Comparison of ENCODE assay signal across 16 cellular contexts in genomic region chr14:76985021-76985420, GRCh38. TPM values are rescaled to one million over a fixed set of nuclear protein-coding genes. Genes with fewer than 3 reads are reported as not detected.
DNase-seq lines count a peak whose midpoint lies in the region; ATAC-seq and TF ChIP-seq lines count a peak whose summit lies in the region.
"Had no signal": no experiment of that assay in that cellular context is flagged by ENCODE, and none has a peak within 500 bp of the region (broad histone marks: within the 10 kb centered on the region; RNA-seq: fewer than 3 reads in every experiment).

No MANE protein-coding gene starts in this region.

- no peak for ATAC-seq in HG03196 (IDR thresholded peaks at IDR 0.05; ENCODE audit: unreplicated experiment)

- H3K4me3 Mint-ChIP-seq in progenitor cell of endocrine pancreas (ENCODE audit: low read depth): no peak overlapping the region
- H3K4me3 Mint-ChIP-seq in T-helper 2 cell treated with Interferon-gamma antibody and Interleukin-4, amounts not matched to agents 5 μg/mL and 100 μg/mL, for 36 hours: no peak overlapping the region
- H3K4me3 Mint-ChIP-seq: activated naive CD4-positive, alpha-beta T cell treated with anti-CD3 and anti-CD28 coated beads for 36 hours; stimulated activated naive CD8-positive, alpha-beta T cell treated with anti-CD3 and anti-CD28 coated beads, Interleukin-15, Interleukin-2, amounts not matched to agents 100 ng/mL and 50 ng/mL, for 24 hours had no signal

- no peaks in the 10 kb centered on the region for H3K36me3 Mint-ChIP-seq in progenitor cell of endocrine pancreas (ENCODE audit: insufficient read depth)
- H3K36me3 Mint-ChIP-seq in T-helper 2 cell treated with Interferon-gamma antibody and Interleukin-4, amounts not matched to agents 5 μg/mL and 100 μg/mL, for 36 hours (ENCODE audit: low read depth): peaks cover 2% of the 10 kb centered on the region

- H3K27me3 Mint-ChIP-seq in progenitor cell of endocrine pancreas: no peaks in the 10 kb centered on the region
- H3K27me3 Mint-ChIP-seq in T-helper 2 cell treated with Interferon-gamma antibody and Interleukin-4, amounts not matched to agents 5 μg/mL and 100 μg/mL, for 36 hours (ENCODE audit: low read depth): no peaks in the 10 kb centered on the region
- H3K27me3 Mint-ChIP-seq: stimulated activated naive CD8-positive, alpha-beta T cell treated with anti-CD3 and anti-CD28 coated beads, Interleukin-15, Interleukin-2, amounts not matched to agents 100 ng/mL and 50 ng/mL, for 24 hours had no signal

- H3K9me3 Mint-ChIP-seq in progenitor cell of endocrine pancreas (ENCODE audit: low read depth): peaks cover 7% of the 10 kb centered on the region
- H3K9me3 Mint-ChIP-seq in T-helper 2 cell treated with Interferon-gamma antibody and Interleukin-4, amounts not matched to agents 5 μg/mL and 100 μg/mL, for 36 hours: peaks cover 11% of the 10 kb centered on the region

- peak; percentile 92 for DNase-seq in EH (ENCODE audit: low read depth)
- DNase-seq in SK-MEL-5 (ENCODE audit: low read depth, low spot score): peak; percentile 96
- peak; percentile 58 for DNase-seq in glomerular visceral epithelial cell (ENCODE audit: extremely low spot score)
- no peak for DNase-seq in progenitor cell of endocrine pancreas (ENCODE audit: low spot score, unreplicated experiment)
- DNase-seq in hypothalamus (lab: John Stamatoyannopoulos, UW): no peak
- no peak for DNase-seq in GOT3 (lab: John Stamatoyannopoulos, UW)
- DNase-seq in T-helper 2 cell treated with Interferon-gamma antibody and Interleukin-4, amounts not matched to agents 5 μg/mL and 100 μg/mL, for 36 hours (ENCODE audit: low spot score): no peak
- DNase-seq: activated naive CD4-positive, alpha-beta T cell treated with anti-CD3 and anti-CD28 coated beads for 36 hours; DMS 273 treated with DMSO at 0.1 percent for 48 hours; KG1; NCI-H1092 treated with DMSO at 0.1 percent for 48 hours; NCI-H2171; occipital lobe; T-helper 2 cell had no signal

- H3K4me1 Mint-ChIP-seq in progenitor cell of endocrine pancreas (ENCODE audit: low read depth): peaks cover 17% of the 10 kb centered on the region
- H3K4me1 Mint-ChIP-seq in T-helper 2 cell treated with Interferon-gamma antibody and Interleukin-4, amounts not matched to agents 5 μg/mL and 100 μg/mL, for 36 hours (ENCODE audit: low read depth): peaks cover 21% of the 10 kb centered on the region

- in situ Hi-C loops in SK-MEL-5 (cut with HindIII; ENCODE audit: low pct_unique_long_range_greater_than_20kb, low sequenced_read_pairs): no loop called here

- peak overlapping the region; percentile 88 for H3K27ac Mint-ChIP-seq in progenitor cell of endocrine pancreas
- no peak overlapping the region for H3K27ac Mint-ChIP-seq in T-helper 2 cell treated with Interferon-gamma antibody and Interleukin-4, amounts not matched to agents 5 μg/mL and 100 μg/mL, for 36 hours
- H3K27ac Mint-ChIP-seq: activated naive CD4-positive, alpha-beta T cell treated with anti-CD3 and anti-CD28 coated beads for 36 hours; stimulated activated naive CD8-positive, alpha-beta T cell treated with anti-CD3 and anti-CD28 coated beads, Interleukin-15, Interleukin-2, amounts not matched to agents 100 ng/mL and 50 ng/mL, for 24 hours had no signal

- TF ChIP-seq CTCF in progenitor cell of endocrine pancreas (IDR thresholded peaks at IDR 0.05; ENCODE audit: unreplicated experiment): no peak

RNA-seq across cellular contexts. Expression of gene IRF2BPL, which starts 43.5 kb away (rescaled TPM):
- total RNA-seq in SK-MEL-5 (2014; rRNA removed; shearing (Covaris generic)): 27.2 and 28.7 TPM in 2 replicates
- 52.2 and 59.2 TPM in 2 replicates for polyA plus RNA-seq in SK-MEL-5 (2015; cell fraction: cytosol; rRNA removed)
- 9.7 and 12.2 TPM in 2 replicates for polyA plus RNA-seq in SK-MEL-5 (2015; cell fraction: nucleus; rRNA removed)
- total RNA-seq in progenitor cell of endocrine pancreas: 51.1 and 56.2 TPM in 2 replicates

Comparison
In these comparisons a context has a peak if more than half of its experiments do, and no peak if none do; other contexts are left out.
1. DNase-seq: peak in EH (single experiment), SK-MEL-5 (single experiment) and glomerular visceral epithelial cell (single experiment); none in progenitor cell of endocrine pancreas (single experiment), hypothalamus (0 of 51), GOT3 (single experiment) and T-helper 2 cell treated with Interferon-gamma antibody and Interleukin-4, amounts not matched to agents 5 μg/mL and 100 μg/mL, for 36 hours (single experiment).